In the genomic region with DNA sequence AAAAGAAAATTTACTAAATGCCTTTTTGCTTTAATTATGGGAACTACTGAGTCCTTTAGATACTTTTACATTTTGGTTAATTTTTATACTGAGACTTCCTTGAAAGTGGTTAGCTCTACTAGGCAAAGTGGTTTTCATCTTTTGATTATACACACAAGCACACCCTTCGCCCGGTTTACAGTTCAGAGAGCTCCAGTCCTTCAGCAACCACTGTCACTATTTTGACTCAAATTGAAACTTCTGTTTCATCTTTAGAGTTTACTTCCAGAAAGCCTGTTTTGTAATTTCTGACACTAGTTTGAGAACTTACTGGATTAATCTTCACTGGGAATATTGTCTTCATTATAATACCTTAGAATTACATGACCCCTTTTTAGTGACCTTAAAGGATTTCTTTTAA, we compare ENCODE assay signal across 13 cellular contexts.
A peak's percentile ranks its signal among the peaks of the same experiment; 100 is the strongest.
DNase-seq lines count a peak whose midpoint lies in the region; ATAC-seq, FAIRE-seq and TF ChIP-seq lines count a peak whose summit lies in the region.
"Had no signal": no experiment of that assay in that cellular context is flagged by ENCODE, and none has a peak within 500 bp of the region (broad histone marks: within the 10 kb centered on the region; RNA-seq: fewer than 3 reads in every experiment).

No MANE protein-coding gene starts in this region.

- DNase-seq in GM18507 (ENCODE audit: extremely low spot score, insufficient read length, low read depth) (peak; percentile 35), type B pancreatic cell (ENCODE audit: extremely low spot score, unreplicated experiment) (no peak), MG63 (no peak), NCI-H146 treated with DMSO at 0.1 percent for 48 hours (lab: John Stamatoyannopoulos, UW; ENCODE audit: unreplicated experiment) (no peak), occipital lobe (lab: John Stamatoyannopoulos, UW) (no peak)
- no peak for DNase-seq in effector memory CD4-positive, alpha-beta T cell
- DNase-seq: adrenal gland, DND-41, NCI-H2029 had no signal

- H3K9me3 ChIP-seq in effector memory CD4-positive, alpha-beta T cell (ENCODE audit: control insufficient read depth, low read length) = no peaks in the 10 kb centered on the region
- H3K9me3 ChIP-seq in MG63 = no peaks in the 10 kb centered on the region
- H3K9me3 ChIP-seq: adrenal gland had no signal

- peaks cover 5% of the 10 kb centered on the region for H3K36me3 Mint-ChIP-seq in type B pancreatic cell

- no peak overlapping the region for H3K27ac ChIP-seq in effector memory CD4-positive, alpha-beta T cell (ENCODE audit: insufficient read depth, low read length, poor library complexity, severe bottlenecking)
- H3K27ac ChIP-seq: adrenal gland had no signal

- no peak overlapping the region for H3K27ac Mint-ChIP-seq in type B pancreatic cell

- H3K27me3 Mint-ChIP-seq in type B pancreatic cell = no peaks in the 10 kb centered on the region

- H3K4me3 Mint-ChIP-seq in type B pancreatic cell = no peak overlapping the region

- peak; percentile 88 for ATAC-seq in GM21390 (IDR thresholded peaks at IDR 0.05; ENCODE audit: unreplicated experiment)
- peak; percentile 82 for ATAC-seq in HG03378 (IDR thresholded peaks at IDR 0.05; ENCODE audit: unreplicated experiment)
- ATAC-seq: SK-N-SH treated with all-trans-retinoic acid at 6 μM for 48 hours had no signal

- no peaks in the 10 kb centered on the region for H3K9me3 Mint-ChIP-seq in type B pancreatic cell

- no peak for TF ChIP-seq CTCF in type B pancreatic cell (conservative IDR thresholded peaks at IDR 0.05)

- no peaks in the 10 kb centered on the region for H3K27me3 ChIP-seq in effector memory CD4-positive, alpha-beta T cell (replicated peaks; ENCODE audit: control insufficient read depth, insufficient read depth, low read length, poor library complexity, severe bottlenecking)
- H3K27me3 ChIP-seq in MG63 = no peaks in the 10 kb centered on the region
- H3K27me3 ChIP-seq: adrenal gland had no signal

- FAIRE-seq in GM18507 (lab: Jason Lieb, UNC) = peak; percentile 93

- peaks cover 9% of the 10 kb centered on the region for H3K4me1 Mint-ChIP-seq in type B pancreatic cell (ENCODE audit: unreplicated experiment)

- H3K4me3 ChIP-seq in effector memory CD4-positive, alpha-beta T cell (ENCODE audit: insufficient read depth, low read depth, low read length, poor library complexity, severe bottlenecking) = peak overlapping the region; percentile 26
- H3K4me3 ChIP-seq in MG63 = no peak overlapping the region
- H3K4me3 ChIP-seq: adrenal gland, skin epidermis had no signal

- peaks cover 10% of the 10 kb centered on the region for H3K4me1 ChIP-seq in effector memory CD4-positive, alpha-beta T cell (ENCODE audit: control insufficient read depth, insufficient read depth, low read length, poor library complexity, severe bottlenecking)

- no peaks in the 10 kb centered on the region for H3K36me3 ChIP-seq in effector memory CD4-positive, alpha-beta T cell (ENCODE audit: control insufficient read depth, insufficient read depth, low read length)
- no peaks in the 10 kb centered on the region; the same call in 1 of the 2 replicates for H3K36me3 ChIP-seq in MG63
